Comparison of ENCODE assay signal across 8 cellular contexts in genomic region chr12:56633465-56634241, GRCh38. TPM values are rescaled to one million over a fixed set of nuclear protein-coding genes. Genes with fewer than 3 reads are reported as not detected.
DNase-seq lines count a peak whose midpoint lies in the region; ATAC-seq and TF ChIP-seq lines count a peak whose summit lies in the region.

No MANE protein-coding gene starts in this region.

- H3K27me3 Mint-ChIP-seq in CD14-positive monocyte (ENCODE audit: low read depth in 3 of 3): no peaks in the 10 kb centered on the region
- no peaks in the 10 kb centered on the region for H3K27me3 Mint-ChIP-seq in effector memory CD8-positive, alpha-beta T cell

- H3K4me3 ChIP-seq in neural cell (ENCODE audit: low read length): peak overlapping the region; percentile 71

- no peak for TF ChIP-seq CTCF in CD14-positive monocyte (IDR thresholded peaks at IDR 0.05)
- no peak for TF ChIP-seq CTCF in neural cell (IDR thresholded peaks at IDR 0.05; ENCODE audit: poor library complexity, severe bottlenecking)

- no peaks in the 10 kb centered on the region for H3K9me3 ChIP-seq in neural cell (ENCODE audit: low read length)

- peak overlapping the region; percentile 95 to 99 for H3K4me3 Mint-ChIP-seq in CD14-positive monocyte
- H3K4me3 Mint-ChIP-seq in effector memory CD8-positive, alpha-beta T cell: peak overlapping the region; percentile 95 to 100

- no peaks in the 10 kb centered on the region for H3K9me3 Mint-ChIP-seq in CD14-positive monocyte
- H3K9me3 Mint-ChIP-seq in effector memory CD8-positive, alpha-beta T cell: no peaks in the 10 kb centered on the region

- peaks cover 79% of the 10 kb centered on the region for H3K4me1 Mint-ChIP-seq in CD14-positive monocyte
- H3K4me1 Mint-ChIP-seq in effector memory CD8-positive, alpha-beta T cell (ENCODE audit: low read depth in 2 of 2): peaks cover 56 to 59% of the 10 kb centered on the region in 2 donors

- peak overlapping the region; percentile 77 for H3K9ac ChIP-seq in neural cell (ENCODE audit: low read length)

- H3K9me2 ChIP-seq in neural cell (ENCODE audit: insufficient read depth, low read length): no peaks in the 10 kb centered on the region

- H2AFZ ChIP-seq in neural cell (ENCODE audit: low read depth, low read length): no peak overlapping the region

- no peaks in the 10 kb centered on the region for H4K20me1 ChIP-seq in neural cell (ENCODE audit: insufficient read depth)

- no peak overlapping the region for H3K27ac ChIP-seq in neural cell (ENCODE audit: low read length)

- H3K27me3 ChIP-seq in neural cell (ENCODE audit: insufficient read depth, low read depth, low read length): no peaks in the 10 kb centered on the region

- no peak for ATAC-seq in effector memory CD8-positive, alpha-beta T cell (replicated peaks)
- ATAC-seq in HG03159 (IDR thresholded peaks at IDR 0.05; ENCODE audit: unreplicated experiment) (no peak), HG03439 (IDR thresholded peaks at IDR 0.05; ENCODE audit: unreplicated experiment) (no peak)

- H3K4me2 ChIP-seq in neural cell (ENCODE audit: low read length): peak overlapping the region; percentile 60

- no peak for DNase-seq in CD14-positive monocyte (ENCODE audit: low spot score)
- peak; percentile 76 for DNase-seq in NCI-H82 treated with DMSO at 0.1 percent for 48 hours (lab: John Stamatoyannopoulos, UW; ENCODE audit: unreplicated experiment)
- DNase-seq in effector memory CD8-positive, alpha-beta T cell: no peak
- DNase-seq in HT-29 (ENCODE audit: low spot score): no peak
- DNase-seq in anterior cingulate cortex (lab: John Stamatoyannopoulos, UW): no peak

- peaks cover 22% of the 10 kb centered on the region for H3K79me2 ChIP-seq in neural cell (replicated peaks; ENCODE audit: insufficient read depth, low read length)

- H3K27ac Mint-ChIP-seq in CD14-positive monocyte: peak overlapping the region in 5 of 7 donors; percentile 13 to 98 (median 87)
- H3K27ac Mint-ChIP-seq in effector memory CD8-positive, alpha-beta T cell: peak overlapping the region; percentile 92 to 98

- intact Hi-C loops in CD14-positive monocyte (cut with micrococcal nuclease): no loop called here

- peaks cover 11% of the 10 kb centered on the region for H3F3A ChIP-seq in neural cell (ENCODE audit: insufficient read depth, low read length, poor library complexity, severe bottlenecking)

- no peak for TF ChIP-seq RAD21 in neural cell (conservative IDR thresholded peaks at IDR 0.05)

- H3K36me3 ChIP-seq in neural cell (ENCODE audit: insufficient read depth, low read length): no peaks in the 10 kb centered on the region

- no peak for TF ChIP-seq EP300 in neural cell (conservative IDR thresholded peaks at IDR 0.05; ENCODE audit: poor library complexity, severe bottlenecking)

- peaks cover 12 to 19% of the 10 kb centered on the region in 2 donors for H3K36me3 Mint-ChIP-seq in CD14-positive monocyte
- H3K36me3 Mint-ChIP-seq in effector memory CD8-positive, alpha-beta T cell (ENCODE audit: insufficient read depth): peaks cover 53% of the 10 kb centered on the region

TF ChIP-seq in neural cell, 6 proteins besides CTCF, POLR2A, EP300 and RAD21:
- TF ChIP-seq MXI1 (conservative IDR thresholded peaks at IDR 0.05; ENCODE audit: poor library complexity, severe bottlenecking): no peak

RNA-seq across cellular contexts. Expression of gene BAZ2A, which starts 3.5 kb away (rescaled TPM):
- polyA plus RNA-seq in CD14-positive monocyte: 10 to 100 TPM in 1 of 2 donors, 1 to 10 TPM in 1; 8.9 to 21.1 TPM
- 11.6 and 13.8 TPM in 2 replicates for polyA plus RNA-seq in neural cell
- polyA minus RNA-seq in neural cell: 24.1 and 38.2 TPM in 2 replicates
- total RNA-seq in HT-29 (2014; rRNA removed; shearing (Covaris generic)): 43.3 and 47.1 TPM in 2 replicates

RNA-seq across cellular contexts. Expression of gene ATP5F1B, which starts 12.1 kb away (rescaled TPM):
- polyA plus RNA-seq in CD14-positive monocyte: 1,000 to 10,000 TPM; 1,038 to 1,093 TPM
- polyA plus RNA-seq in neural cell: 559 and 611 TPM in 2 replicates
- polyA minus RNA-seq in neural cell: 436 and 443 TPM in 2 replicates
- total RNA-seq in HT-29 (2014; rRNA removed; shearing (Covaris generic)): 397 and 447 TPM in 2 replicates

RNA-seq across cellular contexts. Expression of gene PTGES3, which starts 54.4 kb away (rescaled TPM):
- polyA plus RNA-seq in CD14-positive monocyte (100 to 1,000 TPM; 187 to 232 TPM), neural cell (104 and 109 TPM in 2 replicates)
- polyA minus RNA-seq in neural cell: 71.8 and 86.8 TPM in 2 replicates
- 80.2 and 83.4 TPM in 2 replicates for total RNA-seq in HT-29 (2014; rRNA removed; shearing (Covaris generic))
